Comparison of ENCODE assay signal across 11 cellular contexts in the genomic region with DNA sequence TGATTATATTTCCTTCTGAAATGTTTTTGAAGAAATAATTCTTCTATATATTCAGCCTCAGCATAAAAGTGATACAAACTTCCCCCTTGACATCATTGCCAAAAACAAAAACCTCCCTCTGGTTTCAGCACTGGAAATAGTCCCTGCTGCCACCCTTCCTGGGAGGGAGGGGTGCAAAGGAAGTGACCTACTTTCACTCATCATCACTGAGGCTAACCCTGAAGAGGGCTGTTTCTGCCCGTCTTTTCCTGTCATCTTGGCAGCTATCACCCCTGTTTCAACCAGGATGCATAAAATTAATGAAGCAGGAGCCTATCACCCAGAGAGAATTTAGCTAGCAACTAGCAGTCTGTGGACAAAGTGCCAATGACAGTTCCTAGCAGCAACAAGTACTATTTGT.
A peak's percentile ranks its signal among the peaks of the same experiment; 100 is the strongest.
DNase-seq lines count a peak whose midpoint lies in the region; ATAC-seq lines count a peak whose summit lies in the region.
"Had no signal": no experiment of that assay in that cellular context is flagged by ENCODE, and none has a peak within 500 bp of the region (broad histone marks: within the 10 kb centered on the region; RNA-seq: fewer than 3 reads in every experiment).

No MANE protein-coding gene starts in this region.

- peaks cover 3 to 7% of the 10 kb centered on the region in 2 donors for H3K27me3 Mint-ChIP-seq in CD8-positive, alpha-beta memory T cell
- H3K27me3 Mint-ChIP-seq in T-helper 17 cell = no peaks in the 10 kb centered on the region
- H3K27me3 Mint-ChIP-seq in activated naive CD8-positive, alpha-beta T cell treated with anti-CD3 and anti-CD28 coated beads, Interleukin-2, amount 50 U/mL, for 24 hours = peaks cover 2% of the 10 kb centered on the region

- H3K27me3 ChIP-seq in CD8-positive, alpha-beta memory T cell (ENCODE audit: insufficient read depth, low read length, poor library complexity, severe bottlenecking) = no peaks in the 10 kb centered on the region
- no peaks in the 10 kb centered on the region for H3K27me3 ChIP-seq in skeletal muscle tissue (ENCODE audit: control insufficient read depth in 3 of 3, insufficient read depth in 3 of 3, low read length in 3 of 3)

- H3K4me3 ChIP-seq in CD8-positive, alpha-beta memory T cell (ENCODE audit: low read length) = no peak overlapping the region
- peak overlapping the region; percentile 23 to 57 (median 25) for H3K4me3 ChIP-seq in skeletal muscle tissue (ENCODE audit: low read length in 3 of 3)

- H3K9me3 ChIP-seq in CD8-positive, alpha-beta memory T cell (ENCODE audit: low read length) = no peaks in the 10 kb centered on the region
- no peaks in the 10 kb centered on the region for H3K9me3 ChIP-seq in T-helper 17 cell (ENCODE audit: control insufficient read depth, low read length, poor library complexity, severe bottlenecking)
- H3K9me3 ChIP-seq in skeletal muscle tissue (ENCODE audit: control insufficient read depth in 3 of 3, low read length in 3 of 3) = no peaks in the 10 kb centered on the region

- H3K4me1 ChIP-seq in CD8-positive, alpha-beta memory T cell (ENCODE audit: insufficient read depth, low read length) = peaks cover 21% of the 10 kb centered on the region
- H3K4me1 ChIP-seq in skeletal muscle tissue (ENCODE audit: control insufficient read depth in 3 of 3, insufficient read depth in 3 of 3, low read length in 3 of 3) = peaks cover 4 to 14% (median 7%) of the 10 kb centered on the region in 3 donors

- CTCF ChIA-PET in CD8-positive, alpha-beta memory T cell (lab: Charles Lee) = no interaction called here

- H3K27ac Mint-ChIP-seq in CD8-positive, alpha-beta memory T cell = peak overlapping the region; percentile 55 to 97 (median 78)
- peak overlapping the region; percentile 89 for H3K27ac Mint-ChIP-seq in T-helper 17 cell
- no peak overlapping the region for H3K27ac Mint-ChIP-seq in activated naive CD8-positive, alpha-beta T cell treated with anti-CD3 and anti-CD28 coated beads, Interleukin-2, amount 50 U/mL, for 24 hours

- peaks cover 0 to 9% (median 1%) of the 10 kb centered on the region in 3 donors for H3K36me3 Mint-ChIP-seq in CD8-positive, alpha-beta memory T cell
- H3K36me3 Mint-ChIP-seq in T-helper 17 cell (ENCODE audit: low read depth) = no peaks in the 10 kb centered on the region
- no peaks in the 10 kb centered on the region for H3K36me3 Mint-ChIP-seq in activated naive CD8-positive, alpha-beta T cell treated with anti-CD3 and anti-CD28 coated beads, Interleukin-2, amount 50 U/mL, for 24 hours (ENCODE audit: low read depth)

- POLR2A ChIA-PET in CD8-positive, alpha-beta memory T cell (lab: Charles Lee) = no interaction called here

- peak overlapping the region in 1 of 3 donors; percentile 45 for H3K9ac ChIP-seq in skeletal muscle tissue (ENCODE audit: low read depth in 1 of 3, low read length in 3 of 3)

- no peaks in the 10 kb centered on the region for H3K36me3 ChIP-seq in CD8-positive, alpha-beta memory T cell (ENCODE audit: insufficient read depth, low read length)
- H3K36me3 ChIP-seq in skeletal muscle tissue (ENCODE audit: control insufficient read depth in 3 of 3, insufficient read depth in 3 of 3, low read length in 3 of 3) = no peaks in the 10 kb centered on the region

- peak in 4 of 5 donors; percentile 4 to 60 (median 48) for DNase-seq in CD8-positive, alpha-beta memory T cell
- DNase-seq in T-helper 17 cell (peak; percentile 18 to 44 (median 37)), DMS79 treated with DMSO at 0.1 percent for 48 hours (lab: John Stamatoyannopoulos, UW) (no peak)
- peak; percentile 33 for DNase-seq in activated naive CD8-positive, alpha-beta T cell treated with anti-CD3 and anti-CD28 coated beads, Interleukin-2, amount 50 U/mL, for 24 hours
- DNase-seq: Calu3, kidney glomerular epithelial cell, RPMI8226 had no signal

- H3K27ac ChIP-seq in CD8-positive, alpha-beta memory T cell (ENCODE audit: low read depth, low read length) = no peak overlapping the region
- peak overlapping the region; percentile 46 for H3K27ac ChIP-seq in skeletal muscle tissue (ENCODE audit: low read depth, low read length)

- no peaks in the 10 kb centered on the region for H3K9me3 Mint-ChIP-seq in CD8-positive, alpha-beta memory T cell
- H3K9me3 Mint-ChIP-seq in activated naive CD8-positive, alpha-beta T cell treated with anti-CD3 and anti-CD28 coated beads, Interleukin-2, amount 50 U/mL, for 24 hours = no peaks in the 10 kb centered on the region

- peak overlapping the region; percentile 15 to 81 (median 67) for H3K4me3 Mint-ChIP-seq in CD8-positive, alpha-beta memory T cell
- peak overlapping the region; percentile 86 for H3K4me3 Mint-ChIP-seq in T-helper 17 cell
- H3K4me3 Mint-ChIP-seq in activated naive CD8-positive, alpha-beta T cell treated with anti-CD3 and anti-CD28 coated beads, Interleukin-2, amount 50 U/mL, for 24 hours = no peak overlapping the region

- H3K4me1 Mint-ChIP-seq in CD8-positive, alpha-beta memory T cell = peaks cover 41 to 57% (median 43%) of the 10 kb centered on the region in 3 donors
- H3K4me1 Mint-ChIP-seq in T-helper 17 cell = peaks cover 42% of the 10 kb centered on the region
- H3K4me1 Mint-ChIP-seq in activated naive CD8-positive, alpha-beta T cell treated with anti-CD3 and anti-CD28 coated beads, Interleukin-2, amount 50 U/mL, for 24 hours = peaks cover 17% of the 10 kb centered on the region

- ATAC-seq in T-helper 17 cell (peak; percentile 98), HG03342 (IDR thresholded peaks at IDR 0.05; ENCODE audit: unreplicated experiment) (no peak), HG03565 (IDR thresholded peaks at IDR 0.05; ENCODE audit: unreplicated experiment) (no peak), esophagus mucosa (no peak)
- peak; percentile 94 for ATAC-seq in activated naive CD8-positive, alpha-beta T cell treated with anti-CD3 and anti-CD28 coated beads, Interleukin-2, amount 50 U/mL, for 24 hours

Comparison
In these comparisons a context has a peak if more than half of its experiments do, and no peak if none do; other contexts are left out.
1. ATAC-seq: peak in T-helper 17 cell (single experiment) and activated naive CD8-positive, alpha-beta T cell treated with anti-CD3 and anti-CD28 coated beads, Interleukin-2, amount 50 U/mL, for 24 hours (single experiment); none in HG03342 (single experiment), HG03565 (single experiment) and esophagus mucosa (single experiment).